Comparison of ENCODE assay signal across 11 cellular contexts in the genomic region with DNA sequence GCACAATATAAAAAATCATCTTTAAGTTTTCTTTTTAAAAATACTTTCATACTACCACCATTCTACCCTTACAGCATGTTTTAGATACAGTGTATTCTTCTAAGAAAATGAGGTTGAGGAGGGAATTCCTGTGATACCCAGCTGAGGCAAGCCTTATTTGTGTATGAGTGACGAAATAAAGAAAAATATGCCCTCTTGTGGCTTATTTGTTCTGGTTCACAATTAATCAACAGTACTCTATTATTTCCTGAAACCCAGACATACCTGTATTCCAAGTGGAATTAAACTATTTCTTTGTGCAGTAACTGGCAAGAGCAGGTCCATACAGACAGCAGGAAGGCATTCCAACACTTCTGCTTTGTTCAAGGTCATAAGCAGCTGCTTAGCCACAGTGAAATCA. TPM values are rescaled to one million over a fixed set of nuclear protein-coding genes. Genes with fewer than 3 reads are reported as not detected.
DNase-seq lines count a peak whose midpoint lies in the region; ATAC-seq, FAIRE-seq and TF ChIP-seq lines count a peak whose summit lies in the region.
"Had no signal": no experiment of that assay in that cellular context is flagged by ENCODE, and none has a peak within 500 bp of the region (broad histone marks: within the 10 kb centered on the region; RNA-seq: fewer than 3 reads in every experiment).

No MANE protein-coding gene starts in this region.

- DNase-seq in AML-193 (lab: John Stamatoyannopoulos, UW): peak; percentile 15 to 21
- DNase-seq in HuH-7.5 (ENCODE audit: low spot score): peak; percentile 6
- peak; percentile 23 for DNase-seq in amniotic epithelial cell (ENCODE audit: low read depth)
- no peak for DNase-seq in kidney
- no peak for DNase-seq in DMS153 (lab: John Stamatoyannopoulos, UW)
- no peak for DNase-seq in cerebellar nuclear complex (lab: John Stamatoyannopoulos, UW)
- DNase-seq in NCI-H1436 (lab: John Stamatoyannopoulos, UW): no peak
- DNase-seq: GF-D8, NCI-H345 had no signal

- H3K9me3 ChIP-seq in kidney (ENCODE audit: control insufficient read depth in 1 of 2, low read length in 2 of 2): no peaks in the 10 kb centered on the region

- H3K36me3 ChIP-seq in kidney (ENCODE audit: control insufficient read depth in 1 of 2, insufficient read depth in 2 of 2, low read length in 2 of 2): no peaks in the 10 kb centered on the region

- peak; percentile 27 for FAIRE-seq in kidney (lab: Jason Lieb, UNC)
- FAIRE-seq: endometrium had no signal

- intact Hi-C loops in kidney (cut with DNase I): no loop called here

- TF ChIP-seq CTCF in kidney (IDR thresholded peaks at IDR 0.05; ENCODE audit: borderline replicate concordance, extremely low read depth, insufficient read depth): peak; percentile 21

- H3K27ac ChIP-seq in kidney (ENCODE audit: low read depth in 2 of 2, low read length in 2 of 2): no peak overlapping the region

- no peak overlapping the region for H3K4me3 ChIP-seq in kidney (ENCODE audit: low read length in 2 of 2)

- no peak for ATAC-seq in HG03571 (IDR thresholded peaks at IDR 0.05; ENCODE audit: unreplicated experiment)

- no peak overlapping the region for H3K9ac ChIP-seq in kidney (ENCODE audit: low read length in 2 of 2)

- H3K4me1 ChIP-seq in kidney (ENCODE audit: control insufficient read depth in 1 of 2, insufficient read depth in 1 of 2, low read depth in 1 of 2, low read length in 2 of 2): peaks cover 0 to 3% of the 10 kb centered on the region in 2 donors

RNA-seq across cellular contexts. Expression of gene SEMA3D, which starts 4.5 kb away (rescaled TPM):
- 17.5 TPM for total RNA-seq in kidney
- 0.82 TPM for polyA plus RNA-seq in kidney (ENCODE audit: insufficient read depth, low read depth, low replicate concordance)

Comparison
In these comparisons a context has a peak if more than half of its experiments do, and no peak if none do; other contexts are left out.
1. DNase-seq: peak in AML-193 (2 of 2), HuH-7.5 (single experiment) and amniotic epithelial cell (single experiment); none in kidney (single experiment), DMS153 (single experiment), cerebellar nuclear complex (0 of 2) and NCI-H1436 (single experiment).